9 cellular contexts compared by ENCODE assay signal in the genomic region with DNA sequence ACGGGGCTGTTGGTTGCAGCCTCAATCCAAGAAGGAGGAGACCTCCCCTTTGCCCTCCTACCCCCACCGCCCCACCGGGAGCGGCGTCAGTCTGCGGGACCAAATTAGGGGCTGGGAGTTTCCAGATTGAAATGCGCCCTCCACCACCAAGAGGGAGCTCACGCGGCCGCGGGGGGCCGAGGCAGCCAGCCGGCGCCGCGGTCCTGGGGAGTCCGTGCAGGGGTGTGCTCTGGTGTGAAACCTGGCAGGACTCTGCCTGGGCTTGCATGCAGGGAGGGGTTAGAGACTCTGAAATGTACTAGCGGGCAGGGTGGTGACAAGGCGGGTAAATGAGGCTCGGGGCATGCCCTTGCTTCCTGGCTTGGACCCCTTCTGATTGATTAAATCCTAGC. TPM values are rescaled to one million over a fixed set of nuclear protein-coding genes. Genes with fewer than 3 reads are reported as not detected.
DNase-seq lines count a peak whose midpoint lies in the region; ATAC-seq and TF ChIP-seq lines count a peak whose summit lies in the region.
"Had no signal": no experiment of that assay in that cellular context is flagged by ENCODE, and none has a peak within 500 bp of the region (broad histone marks: within the 10 kb centered on the region; RNA-seq: fewer than 3 reads in every experiment).

No MANE protein-coding gene starts in this region.

- DNase-seq in HCEC 1CT (peak; percentile 34), WTC11 (ENCODE audit: low spot score) (no peak), right cardiac atrium (no peak), sciatic nerve (ENCODE audit: low spot score) (no peak), NCI-H1092 (lab: John Stamatoyannopoulos, UW) (no peak), DMS53 treated with DMSO at 0.1 percent for 48 hours (lab: John Stamatoyannopoulos, UW; ENCODE audit: unreplicated experiment) (no peak), NCI-H2107 treated with DMSO at 0.1 percent for 48 hours (lab: John Stamatoyannopoulos, UW; ENCODE audit: unreplicated experiment) (no peak)
- DNase-seq: cortex of kidney had no signal

- WGBS in right cardiac atrium, result 4% methylated on average over 20 of the region's 20 CpGs

- no peak overlapping the region for H3K27ac ChIP-seq in right cardiac atrium (ENCODE audit: low read length)

- H3K9me3 ChIP-seq in right cardiac atrium (ENCODE audit: control insufficient read depth, low read length), result no peaks in the 10 kb centered on the region

- intact Hi-C loops in right cardiac atrium (cut with DNase I), result no loop called here
- intact Hi-C loops in sciatic nerve (cut with DNase I), result no loop called here

- peak overlapping the region; percentile 39 for H3K4me3 ChIP-seq in right cardiac atrium (ENCODE audit: low read length)

- no peaks in the 10 kb centered on the region for H3K27me3 ChIP-seq in right cardiac atrium (ENCODE audit: control insufficient read depth, insufficient read depth)

- peaks cover 19% of the 10 kb centered on the region for H3K4me1 Mint-ChIP-seq in WTC11

- H3K9me3 Mint-ChIP-seq in WTC11, result peaks cover 11% of the 10 kb centered on the region

- peak overlapping the region; percentile 74 for H3K4me3 Mint-ChIP-seq in WTC11

- no peak overlapping the region for H3K27ac Mint-ChIP-seq in WTC11

- no peak for TF ChIP-seq CTCF in WTC11 (IDR thresholded peaks at IDR 0.05)

- H3K4me1 ChIP-seq in right cardiac atrium (ENCODE audit: control insufficient read depth, insufficient read depth, low read length), result no peaks in the 10 kb centered on the region

- POLR2A ChIA-PET in WTC11 (lab: Charles Lee), result interaction anchor here (0.7 to 1.0 kb wide), 2 partner anchors 26 to 455 kb away, joined by 3 read pairs; no protein-coding TSS in a partner anchor

- H3K36me3 Mint-ChIP-seq in WTC11, result peaks cover 9% of the 10 kb centered on the region

- CTCF ChIA-PET in WTC11 (lab: Charles Lee), result interaction anchor here (1.4 kb wide), 1 partner anchor 136 kb away, joined by 3 read pairs; no protein-coding TSS in a partner anchor

- H3K27me3 Mint-ChIP-seq in WTC11 (ENCODE audit: low read depth), result peaks cover 51% of the 10 kb centered on the region

- peak; percentile 8 for ATAC-seq in WTC11
- ATAC-seq in right cardiac atrium, result peak; percentile 28 to 44
- peak; percentile 50 for ATAC-seq in sciatic nerve
- ATAC-seq in HG02798 (IDR thresholded peaks at IDR 0.05; ENCODE audit: poor library complexity, unreplicated experiment), result no peak

TF ChIP-seq in WTC11, 78 proteins besides CTCF, POLR2A, EP300 and RAD21:
- TF ChIP-seq ZNF423 (CRISPR knock-in tag; IDR thresholded peaks at IDR 0.05), result peak; percentile 47; the same call in 1 of the 2 replicates
- TF ChIP-seq, protein P1, sequence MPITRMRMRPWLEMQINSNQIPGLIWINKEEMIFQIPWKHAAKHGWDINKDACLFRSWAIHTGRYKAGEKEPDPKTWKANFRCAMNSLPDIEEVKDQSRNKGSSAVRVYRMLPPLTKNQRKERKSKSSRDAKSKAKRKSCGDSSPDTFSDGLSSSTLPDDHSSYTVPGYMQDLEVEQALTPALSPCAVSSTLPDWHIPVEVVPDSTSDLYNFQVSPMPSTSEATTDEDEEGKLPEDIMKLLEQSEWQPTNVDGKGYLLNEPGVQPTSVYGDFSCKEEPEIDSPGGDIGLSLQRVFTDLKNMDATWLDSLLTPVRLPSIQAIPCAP (CRISPR knock-in tag; IDR thresholded peaks at IDR 0.05), result no peak
- TF ChIP-seq, protein P2, sequence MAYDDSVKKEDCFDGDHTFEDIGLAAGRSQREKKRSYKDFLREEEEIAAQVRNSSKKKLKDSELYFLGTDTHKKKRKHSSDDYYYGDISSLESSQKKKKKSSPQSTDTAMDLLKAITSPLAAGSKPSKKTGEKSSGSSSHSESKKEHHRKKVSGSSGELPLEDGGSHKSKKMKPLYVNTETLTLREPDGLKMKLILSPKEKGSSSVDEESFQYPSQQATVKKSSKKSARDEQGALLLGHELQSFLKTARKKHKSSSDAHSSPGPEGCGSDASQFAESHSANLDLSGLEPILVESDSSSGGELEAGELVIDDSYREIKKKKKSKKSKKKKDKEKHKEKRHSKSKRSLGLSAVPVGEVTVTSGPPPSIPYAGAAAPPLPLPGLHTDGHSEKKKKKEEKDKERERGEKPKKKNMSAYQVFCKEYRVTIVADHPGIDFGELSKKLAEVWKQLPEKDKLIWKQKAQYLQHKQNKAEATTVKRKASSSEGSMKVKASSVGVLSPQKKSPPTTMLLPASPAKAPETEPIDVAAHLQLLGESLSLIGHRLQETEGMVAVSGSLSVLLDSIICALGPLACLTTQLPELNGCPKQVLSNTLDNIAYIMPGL (CRISPR knock-in tag; IDR thresholded peaks at IDR 0.05), result peak; percentile 34; the same call in 1 of the 2 replicates
TF ChIP-seq in WTC11: peak in this region for 2.

RNA-seq across cellular contexts. Expression of a gene that starts 1.0 kb away (rescaled TPM):
- total RNA-seq in WTC11 (2021), result 47.1 to 56.7 TPM (median 48.0 TPM) in 3 replicates
- total RNA-seq in right cardiac atrium, result 1 to 10 TPM in 2 of 4 donors, under 1 TPM in 2; 0.51 to 1.7 (median 0.94) TPM
- 1.5 TPM for polyA plus RNA-seq in right cardiac atrium
- total RNA-seq in sciatic nerve, result 6.5 TPM
